ENCODE assay signal across 10 cellular contexts in the genomic region with DNA sequence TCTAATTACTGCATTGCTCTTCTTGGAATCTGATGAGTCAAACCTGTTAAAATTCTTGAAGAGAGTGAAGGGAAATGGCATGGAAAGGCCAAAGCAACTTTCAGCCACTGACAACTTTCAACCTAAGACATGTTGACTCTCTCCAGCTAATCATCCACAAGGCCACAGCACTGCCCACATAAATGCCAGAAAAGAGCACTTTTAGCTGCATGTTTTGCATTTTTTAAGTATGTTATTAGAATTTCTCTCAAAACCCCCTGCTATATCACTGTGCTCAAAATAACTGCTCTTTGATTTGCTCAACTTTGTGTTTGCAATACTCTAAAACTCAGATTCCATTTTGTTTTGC.
A peak's percentile ranks its signal among the peaks of the same experiment; 100 is the strongest.
DNase-seq lines count a peak whose midpoint lies in the region; ATAC-seq lines count a peak whose summit lies in the region.
"Had no signal": no experiment of that assay in that cellular context is flagged by ENCODE, and none has a peak within 500 bp of the region (broad histone marks: within the 10 kb centered on the region; RNA-seq: fewer than 3 reads in every experiment).

No MANE protein-coding gene starts in this region.

- peak; percentile 1 for DNase-seq in A172 (ENCODE audit: low spot score)
- peak; percentile 27 for DNase-seq in astrocyte of the hippocampus (ENCODE audit: low read depth, low spot score)
- no peak for DNase-seq in HuH-7 (ENCODE audit: low spot score)
- DNase-seq in globus pallidus (ENCODE audit: low spot score), result no peak
- DNase-seq in retina, result no peak
- DNase-seq in iPS-NIHi7 (ENCODE audit: extremely low spot score), result no peak
- DNase-seq: NCI-H1092, pancreas had no signal

- peak; percentile 58 for ATAC-seq in GM18909 (IDR thresholded peaks at IDR 0.05; ENCODE audit: poor library complexity, unreplicated experiment)
- ATAC-seq in HG02885 (IDR thresholded peaks at IDR 0.05; ENCODE audit: poor library complexity, unreplicated experiment), result peak; percentile 45

Comparison
In these comparisons a context has a peak if more than half of its experiments do, and no peak if none do; other contexts are left out.
1. DNase-seq: peak in A172 (single experiment) and astrocyte of the hippocampus (single experiment); none in HuH-7 (single experiment), globus pallidus (single experiment), retina (single experiment) and iPS-NIHi7 (single experiment).